ENCODE assay signal across 8 cellular contexts in genomic region chr4:99946346-99947189, GRCh38. TPM values are rescaled to one million over a fixed set of nuclear protein-coding genes. Genes with fewer than 3 reads are reported as not detected.
DNase-seq lines count a peak whose midpoint lies in the region; ATAC-seq and TF ChIP-seq lines count a peak whose summit lies in the region.

Gene DNAJB14, minus strand, starts transcription at chr4:99946618. Its CDS starts 47 bp downstream, at chr4:99946571.

- H3K27me3 ChIP-seq in DND-41 (ENCODE audit: insufficient read depth, low read length, poor library complexity) (no peaks in the 10 kb centered on the region), suprapubic skin (no peaks in the 10 kb centered on the region)

- peak in 1 of 2 donors; percentile 60 for TF ChIP-seq POLR2A in suprapubic skin (IDR thresholded peaks at IDR 0.05)

- TF ChIP-seq EP300 in suprapubic skin (IDR thresholded peaks at IDR 0.05), result no peak

- H3K9ac ChIP-seq in DND-41 (ENCODE audit: low read depth, low read length), result peak within 1 kb of the TSS; percentile 93

- TF ChIP-seq CTCF in DND-41 (IDR thresholded peaks at IDR 0.05; ENCODE audit: borderline replicate concordance, extremely low read depth, low read length, poor library complexity, severe bottlenecking) (no peak), suprapubic skin (IDR thresholded peaks at IDR 0.05) (no peak)

- H3K4me3 ChIP-seq in DND-41 (ENCODE audit: low read depth in 1 of 2, low read length in 2 of 2) (peak within 1 kb of the TSS; percentile 69 to 76), suprapubic skin (peak within 1 kb of the TSS; percentile 93)

- ATAC-seq in DND-41 (ENCODE audit: insufficient read depth, low read depth), result peak; percentile 59
- ATAC-seq in GM21529 (IDR thresholded peaks at IDR 0.05; ENCODE audit: unreplicated experiment), result peak; percentile 42

- H2AFZ ChIP-seq in DND-41 (ENCODE audit: low read depth, low read length), result peak within 1 kb of the TSS; percentile 79

- H3K36me3 ChIP-seq in DND-41 (ENCODE audit: insufficient read depth, low read length) (peaks cover 38% of the 10 kb centered on the region), suprapubic skin (no peaks in the 10 kb centered on the region)

- H4K20me1 ChIP-seq in DND-41 (ENCODE audit: insufficient read depth, low read length), result peaks cover 30% of the 10 kb centered on the region

- H3K27ac ChIP-seq in DND-41 (ENCODE audit: low read length), result peak within 1 kb of the TSS; percentile 96
- H3K27ac ChIP-seq in suprapubic skin, result peak within 1 kb of the TSS; percentile 93

- DNase-seq in DND-41 (peak; percentile 86), KBM-7 (peak; percentile 86), SK-N-DZ (ENCODE audit: low spot score) (peak; percentile 64), germinal center (ENCODE audit: low spot score) (peak; percentile 85), occipital lobe (lab: John Stamatoyannopoulos, UW) (peak; percentile 71), suprapubic skin (ENCODE audit: low spot score in 2 of 2) (peak; percentile 79 to 83)
- DNase-seq in activated naive CD4-positive, alpha-beta T cell treated with Interleukin-2 at 50 U/mL for 16 hours, result peak; percentile 83

- H3K4me2 ChIP-seq in DND-41 (ENCODE audit: insufficient read depth, low read length), result peak within 1 kb of the TSS; percentile 91

- H3K79me2 ChIP-seq in DND-41 (ENCODE audit: insufficient read depth, low read length), result peaks cover 92% of the 10 kb centered on the region

- in situ Hi-C loops in KBM-7 (cut with MboI; ENCODE audit: low pct_unique_long_range_greater_than_20kb, low sequenced_read_pairs), result no loop called here

- WGBS in suprapubic skin, result under 1% methylated on average over 33 of the region's 87 CpGs

- H3K4me1 ChIP-seq in DND-41 (ENCODE audit: insufficient read depth, low read length) (peaks cover 58% of the 10 kb centered on the region), suprapubic skin (peaks cover 41% of the 10 kb centered on the region)

- no peaks in the 10 kb centered on the region for H3K9me3 ChIP-seq in DND-41 (ENCODE audit: insufficient read depth, low read length, severe bottlenecking)
- no peaks in the 10 kb centered on the region for H3K9me3 ChIP-seq in suprapubic skin

RNA-seq across cellular contexts. Expression of gene DNAJB14, which starts in this region (rescaled TPM):
- 10.7 and 15.2 TPM in 2 replicates for polyA plus RNA-seq in SK-N-DZ (2014; cell fraction: cytosol; rRNA removed)
- 19.3 and 26.3 TPM in 2 replicates for polyA plus RNA-seq in SK-N-DZ (2014; cell fraction: nucleus; rRNA removed)
- 105 TPM for total RNA-seq in occipital lobe
- total RNA-seq in suprapubic skin, result 10 to 100 TPM; 19.4 to 30.9 (median 19.8) TPM

Comparison
In these comparisons a context has a peak if more than half of its experiments do, and no peak if none do; other contexts are left out.
1. Peak in every context shown above with its lines: DNase-seq, ATAC-seq, H3K4me3 ChIP-seq and H3K27ac ChIP-seq.